Comparison of ENCODE assay signal across 22 cellular contexts in genomic region chr7:45610019-45610418, GRCh38.
"Had no signal": no experiment of that assay in that cellular context is flagged by ENCODE, and none has a peak within 500 bp of the region (broad histone marks: within the 10 kb centered on the region; RNA-seq: fewer than 3 reads in every experiment).

No MANE protein-coding gene starts in this region.

- H3K4me1 Mint-ChIP-seq: activated CD4-positive, alpha-beta T cell treated with anti-CD3 and anti-CD28 coated beads, Interleukin-2, amount 10 ng/mL, durations not matched to agents 7 days and 5 days; activated naive CD4-positive, alpha-beta T cell treated with anti-CD3 and anti-CD28 coated beads, Interleukin-2, amount 10 ng/mL, durations not matched to agents 7 days and 5 days had no signal

- H3K27ac Mint-ChIP-seq: activated CD4-positive, alpha-beta T cell treated with anti-CD3 and anti-CD28 coated beads, Interleukin-2, amount 10 ng/mL, durations not matched to agents 7 days and 5 days; activated CD8-positive, alpha-beta T cell treated with anti-CD3 and anti-CD28 coated beads for 36 hours; activated naive CD4-positive, alpha-beta T cell treated with anti-CD3 and anti-CD28 coated beads, Interleukin-2, amount 10 ng/mL, durations not matched to agents 7 days and 5 days; natural killer cell treated with Interleukin-12 subunit alpha and Interleukin-12 subunit beta and Interleukin-15 and Interleukin-18, amount 100 ng/mL, for 72 hours had no signal

- DNase-seq: activated CD4-positive, alpha-beta T cell treated with anti-CD3 and anti-CD28 coated beads, Interleukin-2, amount 10 ng/mL, durations not matched to agents 7 days and 5 days; activated CD4-positive, CD25-positive, alpha-beta regulatory T cell treated with anti-CD3 and anti-CD28 coated beads, Interleukin-2, amount 50 U/mL, for 72 hours; activated CD8-positive, alpha-beta T cell treated with anti-CD3 and anti-CD28 coated beads for 36 hours; activated effector memory CD4-positive, alpha-beta T cell treated with anti-CD3 and anti-CD28 coated beads, Interleukin-2, amount 50 U/mL, for 16 hours; activated naive CD4-positive, alpha-beta T cell treated with anti-CD3 and anti-CD28 coated beads, Interleukin-2, amount 10 ng/mL, durations not matched to agents 7 days and 5 days; activated T-cell treated with anti-CD3 and anti-CD28 coated beads, Interleukin-2, amount 50 U/mL, for 48 hours; amygdala; cerebellar nuclear complex; cortex of kidney; heart left ventricle; islet precursor cell; left colon; lower lobe of right lung; occipital lobe; stimulated activated CD4-positive, alpha-beta T cell treated with anti-CD3 and anti-CD28 coated beads, Interleukin-4, amount 100 ng/mL, for 24 hours; stimulated activated naive CD4-positive, alpha-beta T cell treated with Interleukin-2 at 50 U/mL for 16 hours; SW 1271; upper lobe of left lung; WERI-Rb-1 had no signal

- H3K27ac ChIP-seq: heart left ventricle, lower lobe of right lung, SK-N-MC, thoracic aorta, upper lobe of left lung, WERI-Rb-1 had no signal

- H3K4me3 ChIP-seq: heart left ventricle, lower lobe of right lung, SK-N-MC, thoracic aorta, upper lobe of left lung had no signal

- H3K36me3 Mint-ChIP-seq: activated naive CD4-positive, alpha-beta T cell treated with anti-CD3 and anti-CD28 coated beads, Interleukin-2, amount 10 ng/mL, durations not matched to agents 7 days and 5 days had no signal

- H3K4me3 Mint-ChIP-seq: activated CD4-positive, alpha-beta T cell treated with anti-CD3 and anti-CD28 coated beads, Interleukin-2, amount 10 ng/mL, durations not matched to agents 7 days and 5 days; activated CD8-positive, alpha-beta T cell treated with anti-CD3 and anti-CD28 coated beads for 36 hours; activated naive CD4-positive, alpha-beta T cell treated with anti-CD3 and anti-CD28 coated beads, Interleukin-2, amount 10 ng/mL, durations not matched to agents 7 days and 5 days; natural killer cell treated with Interleukin-12 subunit alpha and Interleukin-12 subunit beta and Interleukin-15 and Interleukin-18, amount 100 ng/mL, for 72 hours had no signal

- ATAC-seq: activated CD8-positive, alpha-beta T cell treated with anti-CD3 and anti-CD28 coated beads for 36 hours; heart left ventricle; left colon; lower lobe of right lung had no signal
